In genomic region chr11:110829873-110830272, GRCh38 we compare ENCODE assay signal across 22 cellular contexts.
DNase-seq lines count a peak whose midpoint lies in the region; ATAC-seq and TF ChIP-seq lines count a peak whose summit lies in the region.
"Had no signal": no experiment of that assay in that cellular context is flagged by ENCODE, and none has a peak within 500 bp of the region (broad histone marks: within the 10 kb centered on the region; RNA-seq: fewer than 3 reads in every experiment).

No MANE protein-coding gene starts in this region.

- H4K20me1 ChIP-seq in SK-N-SH (ENCODE audit: insufficient read depth) = no peaks in the 10 kb centered on the region
- H4K20me1 ChIP-seq: BLaER1 treated with 17β-estradiol and CSF1 and Interleukin-3, amounts not matched to agents 10 nM and 100 nM had no signal

- peak overlapping the region in 1 of 2 experiments; percentile 36; a peak in 1 of 4 replicates for H3K27ac ChIP-seq in SK-N-SH (ENCODE audit: low read depth in 2 of 2, low read length in 1 of 2)
- peak overlapping the region; percentile 12 for H3K27ac ChIP-seq in epithelial cell of prostate
- H3K27ac ChIP-seq: BLaER1 treated with 17β-estradiol and CSF1 and Interleukin-3, amounts not matched to agents 10 nM and 100 nM; KMS-11; RWPE1 had no signal

- DNase-seq in GM03348 (ENCODE audit: low spot score) = peak; percentile 21
- no peak for DNase-seq in SK-N-SH
- DNase-seq in epithelial cell of prostate (ENCODE audit: low read depth, low spot score) = no peak
- no peak for DNase-seq in type B pancreatic cell (ENCODE audit: extremely low spot score, unreplicated experiment)
- DNase-seq in left ventricle myocardium superior = no peak
- DNase-seq in activated CD8-positive, alpha-beta T cell treated with anti-CD3 and anti-CD28 coated beads, Interleukin-2, amount 10 ng/mL, durations not matched to agents 7 days and 5 days = no peak
- DNase-seq in activated naive CD8-positive, alpha-beta T cell treated with anti-CD3 and anti-CD28 coated beads for 36 hours = no peak
- no peak for DNase-seq in omental fat pad (ENCODE audit: low spot score)
- DNase-seq: AML-193; CD4-positive, alpha-beta T cell; GDM1; MM.1S; NCI-H2029 treated with DMSO at 0.1 percent for 48 hours; NCI-H226; NCI-H510A; SHP77; SW 1271 had no signal

- H2AFZ ChIP-seq in SK-N-SH (ENCODE audit: low read depth) = 0 out of 2 replicates have a peak overlapping the region, but pooled peaks have one; percentile 47

- CTCF ChIA-PET in SK-N-SH (lab: Yijun Ruan, JAX) = no interaction called here
- CTCF ChIA-PET in activated CD8-positive, alpha-beta T cell treated with anti-CD3 and anti-CD28 coated beads, Interleukin-2, amount 10 ng/mL, durations not matched to agents 7 days and 5 days (lab: Charles Lee) = interaction anchor here (0.6 kb wide), 1 partner anchor 1298 kb away, joined by 4 read pairs; no protein-coding TSS in a partner anchor

- H3K27me3 Mint-ChIP-seq in type B pancreatic cell = no peaks in the 10 kb centered on the region
- H3K27me3 Mint-ChIP-seq in activated CD8-positive, alpha-beta T cell treated with anti-CD3 and anti-CD28 coated beads, Interleukin-2, amount 10 ng/mL, durations not matched to agents 7 days and 5 days (ENCODE audit: low read depth) = no peaks in the 10 kb centered on the region
- no peaks in the 10 kb centered on the region for H3K27me3 Mint-ChIP-seq in activated naive CD8-positive, alpha-beta T cell treated with anti-CD3 and anti-CD28 coated beads for 36 hours
- H3K27me3 Mint-ChIP-seq: CD4-positive, alpha-beta T cell had no signal

- H3K9ac ChIP-seq in SK-N-SH = no peak overlapping the region
- H3K9ac ChIP-seq: BLaER1 treated with 17β-estradiol and CSF1 and Interleukin-3, amounts not matched to agents 10 nM and 100 nM; KMS-11 had no signal

- peaks cover 12 to 36% of the 10 kb centered on the region in 2 experiments for H3K4me1 ChIP-seq in SK-N-SH (ENCODE audit: control insufficient read depth in 1 of 2, insufficient read depth in 2 of 2, low read depth in 1 of 2, low read length in 1 of 2)

- POLR2A ChIA-PET in SK-N-SH (lab: Yijun Ruan, JAX) = no interaction called here
- POLR2A ChIA-PET in activated CD8-positive, alpha-beta T cell treated with anti-CD3 and anti-CD28 coated beads, Interleukin-2, amount 10 ng/mL, durations not matched to agents 7 days and 5 days (lab: Charles Lee) = no interaction called here

- peaks cover 18% of the 10 kb centered on the region for H3F3A ChIP-seq in SK-N-SH (replicated peaks; ENCODE audit: insufficient read depth)

- peaks cover 23% of the 10 kb centered on the region for H3K4me1 Mint-ChIP-seq in type B pancreatic cell (ENCODE audit: unreplicated experiment)
- no peaks in the 10 kb centered on the region for H3K4me1 Mint-ChIP-seq in activated CD8-positive, alpha-beta T cell treated with anti-CD3 and anti-CD28 coated beads, Interleukin-2, amount 10 ng/mL, durations not matched to agents 7 days and 5 days (ENCODE audit: low read depth)
- peaks cover 10% of the 10 kb centered on the region for H3K4me1 Mint-ChIP-seq in activated naive CD8-positive, alpha-beta T cell treated with anti-CD3 and anti-CD28 coated beads for 36 hours

- H3K79me2 ChIP-seq in SK-N-SH (ENCODE audit: insufficient read depth) = no peaks in the 10 kb centered on the region

- H3K4me3 Mint-ChIP-seq in type B pancreatic cell = no peak overlapping the region
- no peak overlapping the region for H3K4me3 Mint-ChIP-seq in activated CD8-positive, alpha-beta T cell treated with anti-CD3 and anti-CD28 coated beads, Interleukin-2, amount 10 ng/mL, durations not matched to agents 7 days and 5 days
- no peak overlapping the region for H3K4me3 Mint-ChIP-seq in activated naive CD8-positive, alpha-beta T cell treated with anti-CD3 and anti-CD28 coated beads for 36 hours
- H3K4me3 Mint-ChIP-seq: CD4-positive, alpha-beta T cell; IgD-negative memory B cell had no signal

- H3K9me2 ChIP-seq in SK-N-SH = no peaks in the 10 kb centered on the region

- H3K4me2 ChIP-seq in SK-N-SH = 0 out of 2 replicates have a peak overlapping the region, but pooled peaks have one; percentile 6
- H3K4me2 ChIP-seq: BLaER1 treated with 17β-estradiol and CSF1 and Interleukin-3, amounts not matched to agents 10 nM and 100 nM; KMS-11 had no signal

- no peaks in the 10 kb centered on the region for H3K9me3 Mint-ChIP-seq in type B pancreatic cell
- no peaks in the 10 kb centered on the region for H3K9me3 Mint-ChIP-seq in activated CD8-positive, alpha-beta T cell treated with anti-CD3 and anti-CD28 coated beads, Interleukin-2, amount 10 ng/mL, durations not matched to agents 7 days and 5 days (ENCODE audit: insufficient read depth)
- no peaks in the 10 kb centered on the region for H3K9me3 Mint-ChIP-seq in activated naive CD8-positive, alpha-beta T cell treated with anti-CD3 and anti-CD28 coated beads for 36 hours
- H3K9me3 Mint-ChIP-seq: CD4-positive, alpha-beta T cell; IgD-negative memory B cell had no signal

- no peaks in the 10 kb centered on the region for H3K36me3 ChIP-seq in SK-N-SH (replicated peaks in 1 of 2; ENCODE audit: control insufficient read depth in 1 of 2, insufficient read depth in 2 of 2, low read length in 1 of 2)
- H3K36me3 ChIP-seq: BLaER1 treated with 17β-estradiol and CSF1 and Interleukin-3, amounts not matched to agents 10 nM and 100 nM had no signal

- ATAC-seq in left ventricle myocardium superior (no peak), omental fat pad (ENCODE audit: low FRiP score) (no peak)
- no peak for ATAC-seq in activated CD8-positive, alpha-beta T cell treated with anti-CD3 and anti-CD28 coated beads, Interleukin-2, amount 10 ng/mL, durations not matched to agents 7 days and 5 days
- ATAC-seq: Panc1 had no signal

- intact Hi-C loops in left ventricle myocardium superior (cut with micrococcal nuclease) = no loop called here

- TF ChIP-seq EP300 in SK-N-SH (IDR thresholded peaks at IDR 0.05; ENCODE audit: borderline replicate concordance in 1 of 2, low read depth in 1 of 2, low read length in 1 of 2) = peak in 1 of 2 experiments; percentile 44; a peak in 1 of 4 replicates

- TF ChIP-seq CTCF in SK-N-SH (IDR thresholded peaks at IDR 0.05) = no peak
- no peak for TF ChIP-seq CTCF in type B pancreatic cell (conservative IDR thresholded peaks at IDR 0.05)
- TF ChIP-seq CTCF in omental fat pad (IDR thresholded peaks at IDR 0.05) = no peak

- TF ChIP-seq RAD21 in SK-N-SH (IDR thresholded peaks at IDR 0.05; ENCODE audit: low read length) = no peak

- H3K4me3 ChIP-seq in SK-N-SH (ENCODE audit: low read depth in 2 of 2, low read length in 1 of 2) = no peak overlapping the region
- H3K4me3 ChIP-seq: BLaER1 treated with 17β-estradiol and CSF1 and Interleukin-3, amounts not matched to agents 10 nM and 100 nM had no signal

- peak overlapping the region; percentile 32 for H3K27ac Mint-ChIP-seq in type B pancreatic cell
- no peak overlapping the region for H3K27ac Mint-ChIP-seq in activated CD8-positive, alpha-beta T cell treated with anti-CD3 and anti-CD28 coated beads, Interleukin-2, amount 10 ng/mL, durations not matched to agents 7 days and 5 days
- no peak overlapping the region for H3K27ac Mint-ChIP-seq in activated naive CD8-positive, alpha-beta T cell treated with anti-CD3 and anti-CD28 coated beads for 36 hours
- H3K27ac Mint-ChIP-seq: CD4-positive, alpha-beta T cell; IgD-negative memory B cell had no signal

- no peaks in the 10 kb centered on the region for H3K9me3 ChIP-seq in SK-N-SH

- no peaks in the 10 kb centered on the region for H3K27me3 ChIP-seq in SK-N-SH (ENCODE audit: insufficient read depth)
- H3K27me3 ChIP-seq: BLaER1 treated with 17β-estradiol and CSF1 and Interleukin-3, amounts not matched to agents 10 nM and 100 nM had no signal

- no peaks in the 10 kb centered on the region for H3K36me3 Mint-ChIP-seq in type B pancreatic cell
- H3K36me3 Mint-ChIP-seq in activated CD8-positive, alpha-beta T cell treated with anti-CD3 and anti-CD28 coated beads, Interleukin-2, amount 10 ng/mL, durations not matched to agents 7 days and 5 days (ENCODE audit: low read depth) = no peaks in the 10 kb centered on the region
- H3K36me3 Mint-ChIP-seq in activated naive CD8-positive, alpha-beta T cell treated with anti-CD3 and anti-CD28 coated beads for 36 hours = peaks cover 2% of the 10 kb centered on the region
- H3K36me3 Mint-ChIP-seq: IgD-negative memory B cell had no signal

TF ChIP-seq in SK-N-SH, 30 proteins besides CTCF, POLR2A, EP300 and RAD21:
- TF ChIP-seq TEAD4 (IDR thresholded peaks at IDR 0.05; ENCODE audit: borderline replicate concordance, insufficient read depth) (peak; percentile 8; the same call in 1 of the 2 replicates), CHD2 (IDR thresholded peaks at IDR 0.05; ENCODE audit: low read length, partially characterized antibody) (no peak), TCF12 (IDR thresholded peaks at IDR 0.05) (peak; percentile 55), GATA2 (CRISPR knock-in tag; IDR thresholded peaks at IDR 0.05) (no peak)
